ENCODE assay signal across 21 cellular contexts in the genomic region with DNA sequence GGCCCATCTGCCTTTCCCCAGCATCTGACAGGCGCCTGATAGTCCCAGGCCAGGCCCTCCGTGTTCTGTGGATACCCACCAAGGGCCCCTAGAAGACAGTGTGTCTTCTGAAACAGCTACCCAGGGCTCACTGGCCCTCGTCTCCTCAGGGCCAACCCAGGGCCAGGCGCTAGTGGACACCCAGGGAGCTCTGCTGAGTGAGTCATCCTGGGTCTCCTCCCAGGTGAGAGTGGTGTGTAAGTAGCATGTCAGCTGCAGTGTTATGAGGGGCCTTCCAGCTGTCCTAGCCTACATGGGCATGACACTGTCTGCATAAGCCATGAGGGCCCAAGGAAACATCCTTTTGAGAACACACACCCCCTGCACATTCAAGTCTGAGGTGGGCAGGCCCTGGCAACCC. TPM values are rescaled to one million over a fixed set of nuclear protein-coding genes. Genes with fewer than 3 reads are reported as not detected.
DNase-seq lines count a peak whose midpoint lies in the region; ATAC-seq, FAIRE-seq and TF ChIP-seq lines count a peak whose summit lies in the region.
"Had no signal": no experiment of that assay in that cellular context is flagged by ENCODE, and none has a peak within 500 bp of the region (broad histone marks: within the 10 kb centered on the region; RNA-seq: fewer than 3 reads in every experiment).

No MANE protein-coding gene starts in this region.

- CTCF ChIA-PET in K562 (lab: Yijun Ruan, JAX; ENCODE audit: low intra/inter-chr PET ratio): no interaction called here

- no peaks in the 10 kb centered on the region for H3K9me3 ChIP-seq in K562 (replicated peaks; ENCODE audit: control insufficient read depth, insufficient read depth, low read depth, low read length)
- H3K9me3 ChIP-seq: SK-N-SH had no signal

- no peak for TF ChIP-seq RAD21 in K562 (CRISPR knock-in tag; conservative IDR thresholded peaks at IDR 0.05 in 1 of 2, IDR thresholded peaks at IDR 0.05 in 1 of 2)

- peaks cover 5% of the 10 kb centered on the region for H3K9me1 ChIP-seq in K562 (ENCODE audit: control insufficient read depth, insufficient read depth, low read length)

- H3K9ac ChIP-seq in K562 (ENCODE audit: insufficient read depth in 1 of 2, low read depth in 2 of 2, low read length in 2 of 2): no peak overlapping the region
- H3K9ac ChIP-seq: SK-N-SH had no signal

- POLR2A ChIA-PET in K562 (lab: Yijun Ruan, JAX): interaction anchor here (0.5 to 0.6 kb wide), 2 partner anchors 17 to 196 kb away, joined by 3 read pairs; no protein-coding TSS in a partner anchor

- BruUV-seq in K562 (replicated peaks; lab: Mats Ljungman, UMichigan): no TSS peak

- TF ChIP-seq EP300 in K562 (IDR thresholded peaks at IDR 0.05; ENCODE audit: low read length): no peak

- DNase-seq in DMS53 (lab: John Stamatoyannopoulos, UW) (peak; percentile 41), DMS53 treated with DMSO at 0.1 percent for 48 hours (lab: John Stamatoyannopoulos, UW; ENCODE audit: unreplicated experiment) (no peak), K562 (ENCODE audit: extremely low read depth in 1 of 4, low spot score in 3 of 4) (no peak), foreskin keratinocyte (no peak), EL (no peak), cerebellar cortex (ENCODE audit: low spot score) (no peak), midbrain (lab: John Stamatoyannopoulos, UW) (no peak)
- DNase-seq in activated CD4-positive, alpha-beta T cell treated with anti-CD3 and anti-CD28 coated beads, Interleukin-2, amount 50 U/mL, for 4 hours: no peak
- DNase-seq: DND-41; H9; NCI-H1105 treated with DMSO at 0.1 percent for 48 hours; NCI-H1694; NCI-H2081 treated with DMSO at 0.1 percent for 48 hours; NCI-H510A; NCI-H748 treated with DMSO at 0.1 percent for 48 hours; NK-92 treated with Interleukin-12 subunit alpha and Interleukin-12 subunit beta, amount 100 ng/mL, for 24 hours; SHP77; SK-N-SH had no signal

- intact Hi-C loops in K562 (cut with micrococcal nuclease): no loop called here

- peaks cover 60 to 89% of the 10 kb centered on the region in 2 experiments for H3K27me3 ChIP-seq in K562 (ENCODE audit: control insufficient read depth in 2 of 2, insufficient read depth in 2 of 2, low read length in 2 of 2)
- H3K27me3 ChIP-seq in foreskin keratinocyte: peaks cover 12% of the 10 kb centered on the region

- no peak for TF ChIP-seq POLR2A in K562 (conservative IDR thresholded peaks at IDR 0.05)

- in situ Hi-C loops in K562 (cut with MboI): no loop called here

- H3K36me3 ChIP-seq in K562 (ENCODE audit: control insufficient read depth, insufficient read depth, low read length): no peaks in the 10 kb centered on the region

- no peak for FAIRE-seq in K562 (lab: Jason Lieb, UNC)
- FAIRE-seq: G401.6 had no signal

- H3K4me3 ChIP-seq in K562: no peak overlapping the region

- no peak overlapping the region for H3K4me2 ChIP-seq in K562 (ENCODE audit: insufficient read depth, low read length)
- H3K4me2 ChIP-seq: SK-N-SH had no signal

- TF ChIP-seq CTCF in K562 (IDR thresholded peaks at IDR 0.05 in 2 of 3, conservative IDR thresholded peaks at IDR 0.05 in 1 of 3; ENCODE audit: insufficient read depth in 2 of 3, low read depth in 1 of 3, low read length in 3 of 3): no peak
- TF ChIP-seq CTCF in foreskin keratinocyte (conservative IDR thresholded peaks at IDR 0.05): no peak

- peak; percentile 8 for ATAC-seq in K562
- ATAC-seq in foreskin keratinocyte: peak; percentile 12

- WGBS in K562 (ENCODE audit: insufficient coverage, low coverage, missing lambda C conversion rate): 0% methylated on average over 4 of the region's 4 CpGs

- peaks cover 55% of the 10 kb centered on the region for H4K20me1 ChIP-seq in K562 (replicated peaks; ENCODE audit: control insufficient read depth, insufficient read depth, low read length)

- H3K27ac ChIP-seq in K562 (ENCODE audit: extremely low read depth, low read depth, low read length): no peak overlapping the region
- no peak overlapping the region for H3K27ac ChIP-seq in foreskin keratinocyte
- H3K27ac ChIP-seq: 22Rv1 had no signal

- H3K4me1 ChIP-seq in K562 (replicated peaks in 1 of 2; ENCODE audit: control insufficient read depth in 2 of 2, insufficient read depth in 2 of 2, low read length in 2 of 2) (peaks cover 2 to 22% of the 10 kb centered on the region in 2 experiments; a peak in 2 of 5 replicates), foreskin keratinocyte (no peaks in the 10 kb centered on the region)

- no peak overlapping the region for H2AFZ ChIP-seq in K562 (ENCODE audit: low read depth, low read length)

- no peaks in the 10 kb centered on the region for H3K79me2 ChIP-seq in K562 (ENCODE audit: control insufficient read depth, insufficient read depth, low read length)

TF ChIP-seq in K562, 482 proteins besides CTCF, POLR2A, EP300 and RAD21:
- no peak for TF ChIP-seq HDGF (IDR thresholded peaks at IDR 0.05)
- peak; percentile 31; the same call in 1 of the 2 replicates for TF ChIP-seq JUND (IDR thresholded peaks at IDR 0.05; ENCODE audit: borderline replicate concordance, low read depth, low read length)
- no peak for TF ChIP-seq JUND (tag; IDR thresholded peaks at IDR 0.05; ENCODE audit: borderline replicate concordance, low read depth, low read length)

RNA-seq across cellular contexts. Expression of gene CHD5, which starts 36.7 kb away (rescaled TPM):
- total RNA-seq in K562 (2011; cell fraction: chromatin; rRNA removed; ENCODE audit: low replicate concordance): 0.56 and 1.7 TPM in 2 replicates
- 0.53 and 0.67 TPM in 2 replicates for total RNA-seq in K562 (2011; cell fraction: nucleolus; rRNA removed)
- 0.23 and 0.37 TPM in 2 replicates for total RNA-seq in K562 (2011; cell fraction: nucleoplasm; rRNA removed)
- total RNA-seq in K562 (2014; rRNA removed) (0.18 and 0.49 TPM in 2 replicates), K562 (2014; rRNA removed; fragmentation: Illumina TruSeq; extraction: Trizol) (0.04 and 0.06 TPM in 2 replicates), K562 (2015; rRNA removed; fragmentation: Illumina TruSeq; extraction: Trizol) (0.04 and 0.07 TPM in 2 replicates), K562 (2021) (0.09 and 0.16 TPM in 2 replicates), foreskin keratinocyte (0.04 and 0.10 TPM in 2 replicates)
- polyA plus RNA-seq in K562 (2011; rRNA removed) (0.11 and 0.16 TPM in 2 replicates), K562 (2014; fragmentation: Illumina TruSeq; extraction: Trizol) (0.03 and 0.39 TPM in 2 replicates), K562 (2014; fragmentation: Nextera tagmentation; extraction: Ambion mirVana) (not detected), K562 (2014; rRNA removed) (0.51 and 0.52 TPM in 2 replicates), foreskin keratinocyte (0.01 and 0.06 TPM in 2 replicates)
- 0.07 and 0.16 TPM in 2 replicates for polyA plus RNA-seq in K562 (2011; cell fraction: cytosol; rRNA removed)
- polyA plus RNA-seq in K562 (2011; cell fraction: nucleus; rRNA removed): 0.75 and 1.2 TPM in 2 replicates
- 0.09 and 0.18 TPM in 2 replicates for polyA plus RNA-seq in K562 (2012)
- polyA minus RNA-seq in K562 (2011; rRNA and poly(A)+ RNA removed): 0.11 and 0.15 TPM in 2 replicates
- not detected in 2 replicates for polyA minus RNA-seq in K562 (2011; cell fraction: cytosol; rRNA and poly(A)+ RNA removed)
- 0.67 TPM in 2 replicates for polyA minus RNA-seq in K562 (2011; cell fraction: nucleus; rRNA and poly(A)+ RNA removed)
- polyA plus RNA-seq: CD14-positive monocyte had no signal

RNA-seq across cellular contexts. Expression of gene RPL22, which starts 56.0 kb away (rescaled TPM):
- 123 and 176 TPM in 2 replicates for total RNA-seq in K562 (2011; cell fraction: chromatin; rRNA removed; ENCODE audit: low replicate concordance)
- total RNA-seq in K562 (2011; cell fraction: nucleolus; rRNA removed): 90.0 and 92.7 TPM in 2 replicates
- total RNA-seq in K562 (2011; cell fraction: nucleoplasm; rRNA removed): 151 and 187 TPM in 2 replicates
- 344 and 467 TPM in 2 replicates for total RNA-seq in K562 (2014; rRNA removed)
- 1,165 and 1,306 TPM in 2 replicates for total RNA-seq in K562 (2014; rRNA removed; fragmentation: Illumina TruSeq; extraction: Trizol)
- 548 and 579 TPM in 2 replicates for total RNA-seq in K562 (2015; rRNA removed; fragmentation: Illumina TruSeq; extraction: Trizol)
- 578 and 629 TPM in 2 replicates for total RNA-seq in K562 (2021)
- polyA plus RNA-seq in K562 (2011; rRNA removed): 446 and 607 TPM in 2 replicates
- 48.5 and 166 TPM in 2 replicates for polyA plus RNA-seq in K562 (2011; cell fraction: cytosol; rRNA removed)
- polyA plus RNA-seq in K562 (2011; cell fraction: nucleus; rRNA removed): 62.0 and 114 TPM in 2 replicates
- 1,489 and 2,642 TPM in 2 replicates for polyA plus RNA-seq in K562 (2012)
- 658 and 673 TPM in 2 replicates for polyA plus RNA-seq in K562 (2014; fragmentation: Illumina TruSeq; extraction: Trizol)
- 100 to 1,000 TPM; 581 to 618 TPM for polyA plus RNA-seq in K562 (2014; fragmentation: Nextera tagmentation; extraction: Ambion mirVana)
- polyA plus RNA-seq in K562 (2014; rRNA removed): 542 and 593 TPM in 2 replicates
- 169 and 228 TPM in 2 replicates for polyA minus RNA-seq in K562 (2011; rRNA and poly(A)+ RNA removed)
- 72.4 and 86.6 TPM in 2 replicates for polyA minus RNA-seq in K562 (2011; cell fraction: cytosol; rRNA and poly(A)+ RNA removed)
- polyA minus RNA-seq in K562 (2011; cell fraction: nucleus; rRNA and poly(A)+ RNA removed): 44.0 and 81.2 TPM in 2 replicates
- 337 and 358 TPM in 2 replicates for total RNA-seq in foreskin keratinocyte
- 682 and 724 TPM in 2 replicates for polyA plus RNA-seq in foreskin keratinocyte
